Comparison of ENCODE assay signal across 8 cellular contexts in genomic region chr9:136843159-136843800, GRCh38. TPM values are rescaled to one million over a fixed set of nuclear protein-coding genes. Genes with fewer than 3 reads are reported as not detected.
DNase-seq lines count a peak whose midpoint lies in the region; ATAC-seq, FAIRE-seq and TF ChIP-seq lines count a peak whose summit lies in the region.
"Not testable (repeated sequence)": the region's sequence is repeated elsewhere in the genome, so short reads cannot be mapped to it uniquely, and the experiment has no call there.

No MANE protein-coding gene starts in this region.

- in situ Hi-C loops in K562 (cut with MboI) = not testable (repeated sequence)

- H3K4me3 Mint-ChIP-seq in activated CD4-positive, alpha-beta memory T cell treated with anti-CD3 and anti-CD28 coated beads, Interleukin-2, amount 10 ng/mL, durations not matched to agents 7 days and 5 days = peak overlapping the region; percentile 56
- peak overlapping the region; percentile 57 to 89 (median 81) for H3K4me3 Mint-ChIP-seq in naive B cell

- intact Hi-C loops in K562 (cut with micrococcal nuclease) = loop anchor here (2.0 kb wide), 1 partner anchor 192 kb away; no protein-coding TSS in a partner anchor
- intact Hi-C loops in head of caudate nucleus (cut with DNase I) = not testable (repeated sequence)

- H3K36me3 ChIP-seq in OCI-LY3 (replicated peaks; ENCODE audit: low read depth, low read length) = not testable (repeated sequence)
- peaks cover 27% of the 10 kb centered on the region; the same call in 2 of the 3 replicates for H3K36me3 ChIP-seq in K562 (ENCODE audit: control insufficient read depth, insufficient read depth, low read length)

- H2AFZ ChIP-seq in OCI-LY3 (ENCODE audit: low read depth, low read length); K562 (ENCODE audit: low read depth, low read length): not testable (repeated sequence)

- H3K9me3 ChIP-seq in OCI-LY3 (ENCODE audit: insufficient read depth, low read length); K562 (replicated peaks; ENCODE audit: control insufficient read depth, insufficient read depth, low read depth, low read length): not testable (repeated sequence)

- peaks cover 29% of the 10 kb centered on the region for H3K4me1 Mint-ChIP-seq in activated CD4-positive, alpha-beta memory T cell treated with anti-CD3 and anti-CD28 coated beads, Interleukin-2, amount 10 ng/mL, durations not matched to agents 7 days and 5 days
- H3K4me1 Mint-ChIP-seq in naive B cell = peaks cover 15 to 36% (median 18%) of the 10 kb centered on the region in 3 donors

- not testable (repeated sequence) for H3K9ac ChIP-seq in OCI-LY3 (ENCODE audit: low read length)
- H3K9ac ChIP-seq in K562 (ENCODE audit: insufficient read depth in 1 of 2, low read depth in 2 of 2, low read length in 2 of 2) = peak overlapping the region in 1 of 2 experiments; percentile 84; a peak in 2 of 4 replicates

- FAIRE-seq in GM12892 (lab: Jason Lieb, UNC) = peak; percentile 86
- FAIRE-seq in K562 (lab: Jason Lieb, UNC) = not testable (repeated sequence)

- H3K27me3 Mint-ChIP-seq in activated CD4-positive, alpha-beta memory T cell treated with anti-CD3 and anti-CD28 coated beads, Interleukin-2, amount 10 ng/mL, durations not matched to agents 7 days and 5 days = peaks cover 18% of the 10 kb centered on the region
- H3K27me3 Mint-ChIP-seq in naive B cell = peaks cover 0 to 22% (median 10%) of the 10 kb centered on the region in 3 donors

- not testable (repeated sequence) for BruUV-seq in K562 (replicated peaks; lab: Mats Ljungman, UMichigan)

- not testable (repeated sequence) for H3K27me3 ChIP-seq in OCI-LY3 (ENCODE audit: low read depth, low read length); K562 (ENCODE audit: control insufficient read depth in 2 of 2, insufficient read depth in 2 of 2, low read length in 2 of 2)

- H3K79me2 ChIP-seq in OCI-LY3 (ENCODE audit: low read length); K562 (ENCODE audit: control insufficient read depth, insufficient read depth, low read length): not testable (repeated sequence)

- not testable (repeated sequence) for H3K27ac ChIP-seq in OCI-LY3 (ENCODE audit: low read length); K562 (ENCODE audit: extremely low read depth, low read depth, low read length)
- H3K27ac ChIP-seq in skin epidermis = peak overlapping the region in 3 of 21 experiments; percentile 0 to 31 (median 29)

- not testable (repeated sequence) for H4K20me1 ChIP-seq in OCI-LY3 (ENCODE audit: insufficient read depth, low read length)
- H4K20me1 ChIP-seq in K562 (replicated peaks; ENCODE audit: control insufficient read depth, insufficient read depth, low read length) = peaks cover 17% of the 10 kb centered on the region

- ATAC-seq in K562; naive B cell (ENCODE audit: low read depth in 2 of 2): not testable (repeated sequence)

- not testable (repeated sequence) for TF ChIP-seq EP300 in K562 (IDR thresholded peaks at IDR 0.05; ENCODE audit: low read length)

- DNase-seq in AG09309 (ENCODE audit: low read depth); GM12892 (ENCODE audit: insufficient read length); activated CD4-positive, alpha-beta memory T cell treated with anti-CD3 and anti-CD28 coated beads, Interleukin-2, amount 10 ng/mL, durations not matched to agents 7 days and 5 days; K562 (ENCODE audit: extremely low read depth in 1 of 4, low spot score in 3 of 4); naive B cell: not testable (repeated sequence)
- peak in 22 of 42 donors; percentile 24 to 68 (median 46) for DNase-seq in head of caudate nucleus

- peak overlapping the region; percentile 26 for H3K27ac Mint-ChIP-seq in activated CD4-positive, alpha-beta memory T cell treated with anti-CD3 and anti-CD28 coated beads, Interleukin-2, amount 10 ng/mL, durations not matched to agents 7 days and 5 days
- peak overlapping the region in 4 of 6 donors; percentile 26 to 88 (median 41) for H3K27ac Mint-ChIP-seq in naive B cell

- not testable (repeated sequence) for TF ChIP-seq POLR2A in GM12892 (IDR thresholded peaks at IDR 0.05; ENCODE audit: low read depth, low read length); K562 (conservative IDR thresholded peaks at IDR 0.05)

- peaks cover 17% of the 10 kb centered on the region for H3K36me3 Mint-ChIP-seq in activated CD4-positive, alpha-beta memory T cell treated with anti-CD3 and anti-CD28 coated beads, Interleukin-2, amount 10 ng/mL, durations not matched to agents 7 days and 5 days (ENCODE audit: low read depth)
- H3K36me3 Mint-ChIP-seq in naive B cell = not testable (repeated sequence)

- POLR2A ChIA-PET in activated CD4-positive, alpha-beta memory T cell treated with anti-CD3 and anti-CD28 coated beads, Interleukin-2, amount 10 ng/mL, durations not matched to agents 7 days and 5 days (lab: Charles Lee) = interaction anchor here (0.6 to 2.3 kb wide), 11 partner anchors 14 to 397 kb away, joined by 3 to 10 read pairs (median 4); partner anchors contain the start of genes EDF1, FBXW5 and TUBB4B
- POLR2A ChIA-PET in K562 (lab: Yijun Ruan, JAX) = interaction anchor here (1.3 kb wide), 1 partner anchor 17 kb away, joined by 4 read pairs; no protein-coding TSS in a partner anchor

- H3K4me3 ChIP-seq in AG09309 (ENCODE audit: control insufficient read depth, low read depth, low read length) (peak overlapping the region; percentile 6), OCI-LY3 (ENCODE audit: low read length) (peak overlapping the region; percentile 32; the same call in 1 of the 2 replicates), skin epidermis (peak overlapping the region in 6 of 7 experiments; percentile 1 to 52 (median 44))
- H3K4me3 ChIP-seq in K562 = not testable (repeated sequence)

- WGBS in K562 (ENCODE audit: insufficient coverage, low coverage, missing lambda C conversion rate) = 32% methylated on average over 9 of the region's 21 CpGs

- not testable (repeated sequence) for TF ChIP-seq CTCF in AG09309 (IDR thresholded peaks at IDR 0.05; ENCODE audit: control insufficient read depth, insufficient read depth, low read depth, low read length, missing control alignments); OCI-LY3 (IDR thresholded peaks at IDR 0.05; ENCODE audit: low read depth, low read length); K562 (IDR thresholded peaks at IDR 0.05 in 2 of 3, conservative IDR thresholded peaks at IDR 0.05 in 1 of 3; ENCODE audit: insufficient read depth in 2 of 3, low read depth in 1 of 3, low read length in 3 of 3)

- CTCF ChIA-PET in activated CD4-positive, alpha-beta memory T cell treated with anti-CD3 and anti-CD28 coated beads, Interleukin-2, amount 10 ng/mL, durations not matched to agents 7 days and 5 days (lab: Charles Lee) = interaction anchor here (1.2 to 2.8 kb wide), 20 partner anchors 11 to 224 kb away, joined by 3 to 34 read pairs (median 7); partner anchors contain the start of genes FUT7, RABL6, TMEM141 and TRAF2
- CTCF ChIA-PET in K562 (lab: Yijun Ruan, JAX; ENCODE audit: low intra/inter-chr PET ratio) = not testable (repeated sequence)

- H3K4me1 ChIP-seq in OCI-LY3 (ENCODE audit: low read length) = peaks cover 13% of the 10 kb centered on the region
- peaks cover 12 to 94% of the 10 kb centered on the region in 2 experiments for H3K4me1 ChIP-seq in K562 (replicated peaks in 1 of 2; ENCODE audit: control insufficient read depth in 2 of 2, insufficient read depth in 2 of 2, low read length in 2 of 2)

- H3K9me1 ChIP-seq in K562 (ENCODE audit: control insufficient read depth, insufficient read depth, low read length) = not testable (repeated sequence)

- H3K4me2 ChIP-seq in OCI-LY3 (ENCODE audit: low read length) = peak overlapping the region; percentile 46
- H3K4me2 ChIP-seq in K562 (ENCODE audit: insufficient read depth, low read length) = not testable (repeated sequence)

- not testable (repeated sequence) for TF ChIP-seq RAD21 in K562 (CRISPR knock-in tag; conservative IDR thresholded peaks at IDR 0.05 in 1 of 2, IDR thresholded peaks at IDR 0.05 in 1 of 2)

- not testable (repeated sequence) for H3K9me3 Mint-ChIP-seq in activated CD4-positive, alpha-beta memory T cell treated with anti-CD3 and anti-CD28 coated beads, Interleukin-2, amount 10 ng/mL, durations not matched to agents 7 days and 5 days; naive B cell

RNA-seq across cellular contexts. Expression of gene AJM1, which starts 1.0 kb away (rescaled TPM):
- 0.87 TPM for polyA plus RNA-seq in GM12892 (2012; ENCODE audit: missing spikeins)
- 1 to 10 TPM; 8.7 TPM for total RNA-seq in activated CD4-positive, alpha-beta memory T cell treated with anti-CD3 and anti-CD28 coated beads, Interleukin-2, amount 10 ng/mL, durations not matched to agents 7 days and 5 days
- 3.5 and 12.8 TPM in 2 replicates for total RNA-seq in K562 (2011; cell fraction: chromatin; rRNA removed; ENCODE audit: low replicate concordance)
- 13.2 and 13.6 TPM in 2 replicates for total RNA-seq in K562 (2011; cell fraction: nucleolus; rRNA removed)
- total RNA-seq in K562 (2011; cell fraction: nucleoplasm; rRNA removed) = 7.8 and 10.9 TPM in 2 replicates
- total RNA-seq in K562 (2014; rRNA removed) (2.0 and 2.8 TPM in 2 replicates), K562 (2014; rRNA removed; fragmentation: Illumina TruSeq; extraction: Trizol) (0.07 TPM in 1 of 2 replicates, not detected in the other), K562 (2015; rRNA removed; fragmentation: Illumina TruSeq; extraction: Trizol) (0.83 and 0.94 TPM in 2 replicates), K562 (2021) (3.2 TPM in 2 replicates)
- polyA plus RNA-seq in K562 (2011; rRNA removed) (0.46 and 1.1 TPM in 2 replicates), K562 (2014; fragmentation: Illumina TruSeq; extraction: Trizol) (0.06 and 0.54 TPM in 2 replicates), K562 (2014; fragmentation: Nextera tagmentation; extraction: Ambion mirVana) (under 1 TPM in 1 of 2 experiments, not detected in 1; 0.01 TPM), K562 (2014; rRNA removed) (2.2 and 3.7 TPM in 2 replicates), naive B cell (ENCODE audit: low read depth in 6 of 6) (under 1 TPM in 1 of 6 donors, not detected in 5; 0.08 TPM)
- polyA plus RNA-seq in K562 (2011; cell fraction: cytosol; rRNA removed) = 0.49 and 1.00 TPM in 2 replicates
- 11.7 and 16.6 TPM in 2 replicates for polyA plus RNA-seq in K562 (2011; cell fraction: nucleus; rRNA removed)
- polyA plus RNA-seq in K562 (2012) = 2.1 and 4.3 TPM in 2 replicates
- polyA minus RNA-seq in K562 (2011; rRNA and poly(A)+ RNA removed) = 0.11 and 0.12 TPM in 2 replicates
- polyA minus RNA-seq in K562 (2011; cell fraction: cytosol; rRNA and poly(A)+ RNA removed) = 0.86 and 1.3 TPM in 2 replicates
- 2.6 and 3.0 TPM in 2 replicates for polyA minus RNA-seq in K562 (2011; cell fraction: nucleus; rRNA and poly(A)+ RNA removed)

RNA-seq across cellular contexts. Expression of gene PHPT1, which starts 5.9 kb away (rescaled TPM):
- 113 TPM for polyA plus RNA-seq in GM12892 (2012; ENCODE audit: missing spikeins)
- total RNA-seq in activated CD4-positive, alpha-beta memory T cell treated with anti-CD3 and anti-CD28 coated beads, Interleukin-2, amount 10 ng/mL, durations not matched to agents 7 days and 5 days = 10 to 100 TPM; 82.3 to 85.4 TPM
- 45.1 and 180 TPM in 2 replicates for total RNA-seq in K562 (2011; cell fraction: chromatin; rRNA removed; ENCODE audit: low replicate concordance)
- total RNA-seq in K562 (2011; cell fraction: nucleolus; rRNA removed) = 169 and 176 TPM in 2 replicates
- 73.7 and 101 TPM in 2 replicates for total RNA-seq in K562 (2011; cell fraction: nucleoplasm; rRNA removed)
- total RNA-seq in K562 (2014; rRNA removed) = 114 and 142 TPM in 2 replicates
- total RNA-seq in K562 (2014; rRNA removed; fragmentation: Illumina TruSeq; extraction: Trizol) = 16.4 and 20.9 TPM in 2 replicates
- 93.0 and 96.7 TPM in 2 replicates for total RNA-seq in K562 (2015; rRNA removed; fragmentation: Illumina TruSeq; extraction: Trizol)
- total RNA-seq in K562 (2021) = 126 and 135 TPM in 2 replicates
- 50.9 and 84.3 TPM in 2 replicates for polyA plus RNA-seq in K562 (2011; rRNA removed)
- polyA plus RNA-seq in K562 (2011; cell fraction: cytosol; rRNA removed) = 137 and 211 TPM in 2 replicates
- polyA plus RNA-seq in K562 (2011; cell fraction: nucleus; rRNA removed) = 314 and 360 TPM in 2 replicates
- polyA plus RNA-seq in K562 (2012) = 124 and 150 TPM in 2 replicates
- 80.2 and 98.6 TPM in 2 replicates for polyA plus RNA-seq in K562 (2014; fragmentation: Illumina TruSeq; extraction: Trizol)
- polyA plus RNA-seq in K562 (2014; fragmentation: Nextera tagmentation; extraction: Ambion mirVana) = 100 to 1,000 TPM; 131 to 166 TPM
- polyA plus RNA-seq in K562 (2014; rRNA removed) = 129 and 161 TPM in 2 replicates
- 7.0 and 7.2 TPM in 2 replicates for polyA minus RNA-seq in K562 (2011; rRNA and poly(A)+ RNA removed)
- polyA minus RNA-seq in K562 (2011; cell fraction: cytosol; rRNA and poly(A)+ RNA removed) = 19.4 and 27.9 TPM in 2 replicates
- polyA minus RNA-seq in K562 (2011; cell fraction: nucleus; rRNA and poly(A)+ RNA removed) = 31.0 and 41.3 TPM in 2 replicates
- 10 to 100 TPM; 48.0 to 67.7 (median 49.6) TPM for polyA plus RNA-seq in naive B cell (ENCODE audit: low read depth in 6 of 6)

RNA-seq across cellular contexts. Expression of gene MAMDC4, which starts 8.9 kb away (rescaled TPM):
- 2.3 TPM for polyA plus RNA-seq in GM12892 (2012; ENCODE audit: missing spikeins)
- total RNA-seq in activated CD4-positive, alpha-beta memory T cell treated with anti-CD3 and anti-CD28 coated beads, Interleukin-2, amount 10 ng/mL, durations not matched to agents 7 days and 5 days = 10 to 100 TPM; 12.5 to 13.6 TPM
- total RNA-seq in K562 (2011; cell fraction: chromatin; rRNA removed; ENCODE audit: low replicate concordance) = 9.8 and 44.0 TPM in 2 replicates
- total RNA-seq in K562 (2011; cell fraction: nucleolus; rRNA removed) = 38.6 and 45.4 TPM in 2 replicates
- 15.4 and 16.5 TPM in 2 replicates for total RNA-seq in K562 (2011; cell fraction: nucleoplasm; rRNA removed)
- total RNA-seq in K562 (2014; rRNA removed) (4.5 and 7.1 TPM in 2 replicates), K562 (2014; rRNA removed; fragmentation: Illumina TruSeq; extraction: Trizol) (0.10 and 0.47 TPM in 2 replicates), K562 (2015; rRNA removed; fragmentation: Illumina TruSeq; extraction: Trizol) (2.9 and 3.6 TPM in 2 replicates), K562 (2021) (9.6 and 11.0 TPM in 2 replicates)
- polyA plus RNA-seq in K562 (2011; rRNA removed) (1.3 and 3.6 TPM in 2 replicates), K562 (2014; fragmentation: Illumina TruSeq; extraction: Trizol) (1.5 and 2.2 TPM in 2 replicates), K562 (2014; fragmentation: Nextera tagmentation; extraction: Ambion mirVana) (under 1 TPM; 0.03 to 0.18 TPM), K562 (2014; rRNA removed) (7.9 and 10.8 TPM in 2 replicates), naive B cell (ENCODE audit: low read depth in 6 of 6) (not detected)
- 0.74 and 2.6 TPM in 2 replicates for polyA plus RNA-seq in K562 (2011; cell fraction: cytosol; rRNA removed)
- polyA plus RNA-seq in K562 (2011; cell fraction: nucleus; rRNA removed) = 45.8 and 94.5 TPM in 2 replicates
- polyA plus RNA-seq in K562 (2012) = 6.9 and 15.2 TPM in 2 replicates
- polyA minus RNA-seq in K562 (2011; rRNA and poly(A)+ RNA removed) = 0.06 and 0.21 TPM in 2 replicates
- polyA minus RNA-seq in K562 (2011; cell fraction: cytosol; rRNA and poly(A)+ RNA removed) = 1.1 and 1.5 TPM in 2 replicates
- 5.0 and 5.6 TPM in 2 replicates for polyA minus RNA-seq in K562 (2011; cell fraction: nucleus; rRNA and poly(A)+ RNA removed)

RNA-seq across cellular contexts. Expression of gene EDF1, which starts 22.8 kb away (rescaled TPM):
- polyA plus RNA-seq in GM12892 (2012; ENCODE audit: missing spikeins) = 382 TPM
- 100 to 1,000 TPM; 301 to 316 TPM for total RNA-seq in activated CD4-positive, alpha-beta memory T cell treated with anti-CD3 and anti-CD28 coated beads, Interleukin-2, amount 10 ng/mL, durations not matched to agents 7 days and 5 days
- 59.6 and 137 TPM in 2 replicates for total RNA-seq in K562 (2011; cell fraction: chromatin; rRNA removed; ENCODE audit: low replicate concordance)
- total RNA-seq in K562 (2011; cell fraction: nucleolus; rRNA removed) = 95.8 and 97.7 TPM in 2 replicates
- total RNA-seq in K562 (2011; cell fraction: nucleoplasm; rRNA removed) = 83.2 and 87.5 TPM in 2 replicates
- 532 and 564 TPM in 2 replicates for total RNA-seq in K562 (2014; rRNA removed)
- 132 and 198 TPM in 2 replicates for total RNA-seq in K562 (2014; rRNA removed; fragmentation: Illumina TruSeq; extraction: Trizol)
- 363 and 368 TPM in 2 replicates for total RNA-seq in K562 (2015; rRNA removed; fragmentation: Illumina TruSeq; extraction: Trizol)
- 302 and 324 TPM in 2 replicates for total RNA-seq in K562 (2021)
- polyA plus RNA-seq in K562 (2011; rRNA removed) = 235 TPM in 2 replicates
- 308 and 335 TPM in 2 replicates for polyA plus RNA-seq in K562 (2011; cell fraction: cytosol; rRNA removed)
- polyA plus RNA-seq in K562 (2011; cell fraction: nucleus; rRNA removed) = 223 and 253 TPM in 2 replicates
- polyA plus RNA-seq in K562 (2012) = 389 and 638 TPM in 2 replicates
- polyA plus RNA-seq in K562 (2014; fragmentation: Illumina TruSeq; extraction: Trizol) = 318 and 384 TPM in 2 replicates
- polyA plus RNA-seq in K562 (2014; fragmentation: Nextera tagmentation; extraction: Ambion mirVana) = 100 to 1,000 TPM in 1 of 2 experiments, 10 to 100 TPM in 1; 81.0 to 108 TPM
- polyA plus RNA-seq in K562 (2014; rRNA removed) = 526 and 558 TPM in 2 replicates
- 128 and 129 TPM in 2 replicates for polyA minus RNA-seq in K562 (2011; rRNA and poly(A)+ RNA removed)
- 82.8 and 116 TPM in 2 replicates for polyA minus RNA-seq in K562 (2011; cell fraction: cytosol; rRNA and poly(A)+ RNA removed)
- polyA minus RNA-seq in K562 (2011; cell fraction: nucleus; rRNA and poly(A)+ RNA removed) = 37.3 and 41.4 TPM in 2 replicates
- polyA plus RNA-seq in naive B cell (ENCODE audit: low read depth in 6 of 6) = 100 to 1,000 TPM; 267 to 324 (median 299) TPM

RNA-seq across cellular contexts. Expression of gene RABL6, which starts 35.5 kb away (rescaled TPM):
- 32.5 TPM for polyA plus RNA-seq in GM12892 (2012; ENCODE audit: missing spikeins)
- 10 to 100 TPM; 96.0 to 96.2 TPM for total RNA-seq in activated CD4-positive, alpha-beta memory T cell treated with anti-CD3 and anti-CD28 coated beads, Interleukin-2, amount 10 ng/mL, durations not matched to agents 7 days and 5 days
- 250 and 572 TPM in 2 replicates for total RNA-seq in K562 (2011; cell fraction: chromatin; rRNA removed; ENCODE audit: low replicate concordance)
- total RNA-seq in K562 (2011; cell fraction: nucleolus; rRNA removed) = 321 and 330 TPM in 2 replicates
- 231 and 237 TPM in 2 replicates for total RNA-seq in K562 (2011; cell fraction: nucleoplasm; rRNA removed)
- total RNA-seq in K562 (2014; rRNA removed) (141 and 154 TPM in 2 replicates), K562 (2014; rRNA removed; fragmentation: Illumina TruSeq; extraction: Trizol) (34.2 and 44.6 TPM in 2 replicates), K562 (2015; rRNA removed; fragmentation: Illumina TruSeq; extraction: Trizol) (84.5 and 85.0 TPM in 2 replicates), K562 (2021) (165 and 181 TPM in 2 replicates)
- polyA plus RNA-seq in K562 (2011; rRNA removed) (109 and 142 TPM in 2 replicates), K562 (2014; fragmentation: Illumina TruSeq; extraction: Trizol) (68.9 and 82.6 TPM in 2 replicates), K562 (2014; fragmentation: Nextera tagmentation; extraction: Ambion mirVana) (1 to 10 TPM; 5.6 to 6.4 TPM), K562 (2014; rRNA removed) (121 and 124 TPM in 2 replicates), naive B cell (ENCODE audit: low read depth in 6 of 6) (10 to 100 TPM in 3 of 6 donors, 1 to 10 TPM in 3; 3.8 to 16.8 (median 9.7) TPM)
- polyA plus RNA-seq in K562 (2011; cell fraction: cytosol; rRNA removed) = 89.0 and 119 TPM in 2 replicates
- polyA plus RNA-seq in K562 (2011; cell fraction: nucleus; rRNA removed) = 341 and 396 TPM in 2 replicates
- 134 and 138 TPM in 2 replicates for polyA plus RNA-seq in K562 (2012)
- polyA minus RNA-seq in K562 (2011; rRNA and poly(A)+ RNA removed) = 64.4 and 75.7 TPM in 2 replicates
- 71.6 and 75.2 TPM in 2 replicates for polyA minus RNA-seq in K562 (2011; cell fraction: cytosol; rRNA and poly(A)+ RNA removed)
- 89.1 and 116 TPM in 2 replicates for polyA minus RNA-seq in K562 (2011; cell fraction: nucleus; rRNA and poly(A)+ RNA removed)
